In the genomic region with DNA sequence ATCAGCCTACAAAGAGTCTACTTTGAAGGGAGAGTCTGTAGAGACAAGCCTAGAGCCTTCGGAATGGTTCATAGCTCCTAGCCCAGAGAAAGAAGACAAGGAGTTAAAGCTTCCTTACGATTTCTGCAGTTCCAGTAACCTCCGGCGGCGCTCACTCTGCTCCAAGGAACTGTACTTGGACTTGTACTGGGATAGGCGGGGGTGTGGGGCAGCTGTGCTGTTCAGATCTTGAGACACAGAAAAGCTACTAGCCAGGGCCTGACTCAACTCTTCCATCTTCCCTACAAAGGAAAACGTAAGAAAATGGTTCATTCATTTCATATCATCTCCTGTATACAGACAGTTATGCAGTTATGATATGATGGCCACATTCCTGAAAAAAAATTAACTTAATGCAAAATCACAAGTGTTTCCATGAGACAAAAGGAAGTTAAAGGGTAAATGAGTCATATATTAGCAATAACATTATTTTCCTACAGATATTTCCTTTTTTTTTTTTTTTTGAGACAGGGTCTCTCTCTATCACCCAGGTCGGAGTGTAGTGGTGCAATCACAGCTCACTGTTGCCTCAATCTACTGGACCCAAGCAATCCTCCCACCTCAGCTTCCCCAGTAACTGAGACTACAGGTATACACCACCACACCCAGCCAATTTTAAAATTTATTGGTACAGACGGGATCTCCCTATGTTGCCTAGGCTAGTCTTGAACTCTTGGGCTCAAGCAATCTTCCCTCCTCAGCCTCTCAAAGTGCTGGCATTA, we compare ENCODE assay signal across 9 cellular contexts. TPM values are rescaled to one million over a fixed set of nuclear protein-coding genes. Genes with fewer than 3 reads are reported as not detected.
DNase-seq lines count a peak whose midpoint lies in the region; ATAC-seq, FAIRE-seq and TF ChIP-seq lines count a peak whose summit lies in the region.
"Had no signal": no experiment of that assay in that cellular context is flagged by ENCODE, and none has a peak within 500 bp of the region (broad histone marks: within the 10 kb centered on the region; RNA-seq: fewer than 3 reads in every experiment).

No MANE protein-coding gene starts in this region.

- DNase-seq in CD14-positive monocyte (ENCODE audit: low spot score) (no peak), RCC 7860 (ENCODE audit: low spot score) (peak; percentile 69), epithelial cell of prostate (ENCODE audit: low read depth, low spot score) (no peak), nephron progenitor cell (no peak), SIG-M5 treated with dmso at 0.1 percent for 504 hours (lab: John Stamatoyannopoulos, UW; ENCODE audit: unreplicated experiment) (no peak), D341Med (ENCODE audit: low spot score) (no peak)
- DNase-seq: activated gamma-delta T cell had no signal

- H3K9me3 Mint-ChIP-seq in CD14-positive monocyte (no peaks in the 10 kb centered on the region), nephron progenitor cell (no peaks in the 10 kb centered on the region)

- peak; percentile 60 for FAIRE-seq in RCC 7860 (lab: Jason Lieb, UNC)

- H3K4me3 Mint-ChIP-seq in CD14-positive monocyte (peak overlapping the region; percentile 60 to 79), nephron progenitor cell (no peak overlapping the region)

- TF ChIP-seq CTCF in CD14-positive monocyte (IDR thresholded peaks at IDR 0.05) = no peak
- TF ChIP-seq CTCF in nephron progenitor cell (IDR thresholded peaks at IDR 0.05) = no peak

- intact Hi-C loops in CD14-positive monocyte (cut with micrococcal nuclease) = no loop called here

- H3K27me3 Mint-ChIP-seq in CD14-positive monocyte (ENCODE audit: low read depth in 3 of 3) (peaks cover 0 to 2% (median 2%) of the 10 kb centered on the region in 3 donors), nephron progenitor cell (ENCODE audit: low read depth, poor library complexity) (no peaks in the 10 kb centered on the region)

- ATAC-seq in HG02884 (IDR thresholded peaks at IDR 0.05; ENCODE audit: unreplicated experiment) (no peak), GM18909 (IDR thresholded peaks at IDR 0.05; ENCODE audit: poor library complexity, unreplicated experiment) (no peak)

- peaks cover 27 to 34% of the 10 kb centered on the region in 2 donors for H3K36me3 Mint-ChIP-seq in CD14-positive monocyte
- H3K36me3 Mint-ChIP-seq in nephron progenitor cell (ENCODE audit: low read depth) = peaks cover 32% of the 10 kb centered on the region

- H3K4me1 Mint-ChIP-seq in CD14-positive monocyte (peaks cover 32% of the 10 kb centered on the region), nephron progenitor cell (peaks cover 16% of the 10 kb centered on the region)

- peak overlapping the region; percentile 69 for H3K27ac ChIP-seq in epithelial cell of prostate

- H3K27ac Mint-ChIP-seq in CD14-positive monocyte = peak overlapping the region; percentile 71 to 93 (median 87)
- peak overlapping the region; percentile 75 for H3K27ac Mint-ChIP-seq in nephron progenitor cell

RNA-seq across cellular contexts. Expression of a gene that starts 4.6 kb away (rescaled TPM):
- polyA plus RNA-seq in CD14-positive monocyte = 10 to 100 TPM; 29.3 to 31.8 TPM

RNA-seq across cellular contexts. Expression of a gene that starts 19.1 kb away (rescaled TPM):
- polyA plus RNA-seq in CD14-positive monocyte = 100 to 1,000 TPM in 1 of 2 donors, 10 to 100 TPM in 1; 99.3 to 119 TPM

RNA-seq across cellular contexts. Expression of a gene that starts 26.8 kb away (rescaled TPM):
- 1 to 10 TPM; 2.4 TPM for polyA plus RNA-seq in CD14-positive monocyte

RNA-seq across cellular contexts. Expression of a gene that starts 41.8 kb away (rescaled TPM):
- polyA plus RNA-seq in CD14-positive monocyte = 10 to 100 TPM; 21.1 to 28.0 TPM
